28 cellular contexts compared by ENCODE assay signal in the genomic region with DNA sequence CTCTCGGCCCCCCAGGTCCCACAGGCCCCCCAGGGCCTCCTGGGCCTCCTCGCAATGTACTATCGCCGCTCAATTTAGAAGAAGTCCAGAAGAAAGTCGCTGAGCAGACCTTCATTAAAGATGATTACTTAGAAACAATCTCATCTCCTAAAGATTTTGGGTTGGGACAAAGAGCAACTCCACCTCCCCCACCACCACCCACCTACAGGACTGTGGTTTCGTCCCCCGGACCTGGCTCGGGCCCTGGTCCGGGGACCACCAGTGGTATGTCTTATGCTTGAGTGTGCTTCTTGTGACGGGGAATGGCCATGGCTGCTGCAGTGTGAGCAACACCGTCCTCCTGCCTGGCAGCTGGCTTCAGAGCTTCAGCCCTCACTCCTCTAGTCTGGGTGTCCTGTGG.
"Had no signal": no experiment of that assay in that cellular context is flagged by ENCODE, and none has a peak within 500 bp of the region (broad histone marks: within the 10 kb centered on the region; RNA-seq: fewer than 3 reads in every experiment).

No MANE protein-coding gene starts in this region.

- DNase-seq: activated B cell treated with CpG ODN at 0.5 μM for 24 hours; activated CD4-positive, alpha-beta T cell treated with anti-CD3 and anti-CD28 coated beads for 48 hours; activated CD4-positive, alpha-beta T cell treated with anti-CD3 and anti-CD28 coated beads, Interleukin-2, amount 50 U/mL, for 1 hour; activated CD4-positive, alpha-beta T cell treated with anti-CD3 and anti-CD28 coated beads, Interleukin-2, amount 50 U/mL, for 48 hours; activated CD8-positive, alpha-beta memory T cell treated with anti-CD3 and anti-CD28 coated beads for 24 hours; activated CD8-positive, alpha-beta T cell treated with anti-CD3 and anti-CD28 coated beads for 36 hours; activated effector memory CD4-positive, alpha-beta T cell treated with Interleukin-2 at 50 U/mL for 16 hours; activated gamma-delta T cell treated with Interleukin-2 at 50 U/mL for 16 hours; activated naive CD4-positive, alpha-beta T cell treated with anti-CD3 and anti-CD28 coated beads, Interleukin-2, amount 50 U/mL, for 16 hours; activated naive CD4-positive, alpha-beta T cell treated with Interleukin-2 at 50 U/mL for 16 hours; activated T-cell treated with anti-CD3 and anti-CD28 coated beads, Interleukin-2, amount 50 U/mL, for 4 hours; amniotic stem cell; anterior cingulate cortex; body of pancreas; caudate nucleus; colonic mucosa; dorsolateral prefrontal cortex; effector memory CD4-positive, alpha-beta T cell; endodermal cell; foreskin keratinocyte; T-helper 1 cell; T-helper 17 cell; T1000; WERI-Rb-1 had no signal

- H3K27ac ChIP-seq: body of pancreas, colonic mucosa, dorsolateral prefrontal cortex, foreskin keratinocyte, gastroesophageal sphincter, WERI-Rb-1 had no signal

- H3K27me3 ChIP-seq: body of pancreas, colonic mucosa, dorsolateral prefrontal cortex, foreskin keratinocyte, gastroesophageal sphincter had no signal

- ATAC-seq: activated CD4-positive, CD25-positive, alpha-beta regulatory T cell treated with anti-CD3 and anti-CD28 coated beads, Interleukin-2, amount 50 U/mL, for 24 hours; activated CD8-positive, alpha-beta T cell treated with anti-CD3 and anti-CD28 coated beads for 36 hours; activated T-cell treated with anti-CD3 and anti-CD28 coated beads, Interleukin-2, amount 50 U/mL, for 4 hours; activated T-helper 17 cell treated with anti-CD3 and anti-CD28 coated beads, Interleukin-2, amount 50 U/mL, for 72 hours; body of pancreas; esophagus mucosa; foreskin keratinocyte; gastroesophageal sphincter; T-helper 17 cell had no signal

- H3K4me3 ChIP-seq: body of pancreas, colonic mucosa, dorsolateral prefrontal cortex, gastroesophageal sphincter had no signal

- H3K4me1 ChIP-seq: body of pancreas, colonic mucosa, foreskin keratinocyte had no signal

- H3K9me3 ChIP-seq: body of pancreas, colonic mucosa, gastroesophageal sphincter had no signal

- H3K36me3 ChIP-seq: colonic mucosa, WERI-Rb-1 had no signal
